1 cellular context compared by ENCODE assay signal in the genomic region with DNA sequence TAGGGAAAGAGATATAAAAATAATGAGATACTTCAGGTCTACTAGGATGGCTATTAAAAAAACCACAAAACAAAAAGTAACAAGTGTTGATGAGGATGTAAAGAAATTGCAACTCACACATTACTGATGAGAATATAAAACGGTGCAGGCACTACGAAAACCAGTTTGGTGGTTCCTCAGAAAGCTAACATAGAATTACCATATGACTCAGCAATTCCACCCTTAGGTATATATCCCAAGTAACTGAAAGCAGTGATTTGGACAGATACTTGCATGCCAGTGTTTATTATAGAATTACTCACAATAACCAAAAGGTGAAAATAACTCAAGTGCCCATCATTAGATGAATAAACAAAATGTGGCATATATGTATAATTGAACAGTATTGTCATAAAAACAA.
TF ChIP-seq lines count a peak whose summit lies in the region.

No MANE protein-coding gene starts in this region.

TF ChIP-seq in GM23338, 12 proteins besides CTCF, POLR2A, EP300 and RAD21 (continued from another document):
- TF ChIP-seq, protein P1, sequence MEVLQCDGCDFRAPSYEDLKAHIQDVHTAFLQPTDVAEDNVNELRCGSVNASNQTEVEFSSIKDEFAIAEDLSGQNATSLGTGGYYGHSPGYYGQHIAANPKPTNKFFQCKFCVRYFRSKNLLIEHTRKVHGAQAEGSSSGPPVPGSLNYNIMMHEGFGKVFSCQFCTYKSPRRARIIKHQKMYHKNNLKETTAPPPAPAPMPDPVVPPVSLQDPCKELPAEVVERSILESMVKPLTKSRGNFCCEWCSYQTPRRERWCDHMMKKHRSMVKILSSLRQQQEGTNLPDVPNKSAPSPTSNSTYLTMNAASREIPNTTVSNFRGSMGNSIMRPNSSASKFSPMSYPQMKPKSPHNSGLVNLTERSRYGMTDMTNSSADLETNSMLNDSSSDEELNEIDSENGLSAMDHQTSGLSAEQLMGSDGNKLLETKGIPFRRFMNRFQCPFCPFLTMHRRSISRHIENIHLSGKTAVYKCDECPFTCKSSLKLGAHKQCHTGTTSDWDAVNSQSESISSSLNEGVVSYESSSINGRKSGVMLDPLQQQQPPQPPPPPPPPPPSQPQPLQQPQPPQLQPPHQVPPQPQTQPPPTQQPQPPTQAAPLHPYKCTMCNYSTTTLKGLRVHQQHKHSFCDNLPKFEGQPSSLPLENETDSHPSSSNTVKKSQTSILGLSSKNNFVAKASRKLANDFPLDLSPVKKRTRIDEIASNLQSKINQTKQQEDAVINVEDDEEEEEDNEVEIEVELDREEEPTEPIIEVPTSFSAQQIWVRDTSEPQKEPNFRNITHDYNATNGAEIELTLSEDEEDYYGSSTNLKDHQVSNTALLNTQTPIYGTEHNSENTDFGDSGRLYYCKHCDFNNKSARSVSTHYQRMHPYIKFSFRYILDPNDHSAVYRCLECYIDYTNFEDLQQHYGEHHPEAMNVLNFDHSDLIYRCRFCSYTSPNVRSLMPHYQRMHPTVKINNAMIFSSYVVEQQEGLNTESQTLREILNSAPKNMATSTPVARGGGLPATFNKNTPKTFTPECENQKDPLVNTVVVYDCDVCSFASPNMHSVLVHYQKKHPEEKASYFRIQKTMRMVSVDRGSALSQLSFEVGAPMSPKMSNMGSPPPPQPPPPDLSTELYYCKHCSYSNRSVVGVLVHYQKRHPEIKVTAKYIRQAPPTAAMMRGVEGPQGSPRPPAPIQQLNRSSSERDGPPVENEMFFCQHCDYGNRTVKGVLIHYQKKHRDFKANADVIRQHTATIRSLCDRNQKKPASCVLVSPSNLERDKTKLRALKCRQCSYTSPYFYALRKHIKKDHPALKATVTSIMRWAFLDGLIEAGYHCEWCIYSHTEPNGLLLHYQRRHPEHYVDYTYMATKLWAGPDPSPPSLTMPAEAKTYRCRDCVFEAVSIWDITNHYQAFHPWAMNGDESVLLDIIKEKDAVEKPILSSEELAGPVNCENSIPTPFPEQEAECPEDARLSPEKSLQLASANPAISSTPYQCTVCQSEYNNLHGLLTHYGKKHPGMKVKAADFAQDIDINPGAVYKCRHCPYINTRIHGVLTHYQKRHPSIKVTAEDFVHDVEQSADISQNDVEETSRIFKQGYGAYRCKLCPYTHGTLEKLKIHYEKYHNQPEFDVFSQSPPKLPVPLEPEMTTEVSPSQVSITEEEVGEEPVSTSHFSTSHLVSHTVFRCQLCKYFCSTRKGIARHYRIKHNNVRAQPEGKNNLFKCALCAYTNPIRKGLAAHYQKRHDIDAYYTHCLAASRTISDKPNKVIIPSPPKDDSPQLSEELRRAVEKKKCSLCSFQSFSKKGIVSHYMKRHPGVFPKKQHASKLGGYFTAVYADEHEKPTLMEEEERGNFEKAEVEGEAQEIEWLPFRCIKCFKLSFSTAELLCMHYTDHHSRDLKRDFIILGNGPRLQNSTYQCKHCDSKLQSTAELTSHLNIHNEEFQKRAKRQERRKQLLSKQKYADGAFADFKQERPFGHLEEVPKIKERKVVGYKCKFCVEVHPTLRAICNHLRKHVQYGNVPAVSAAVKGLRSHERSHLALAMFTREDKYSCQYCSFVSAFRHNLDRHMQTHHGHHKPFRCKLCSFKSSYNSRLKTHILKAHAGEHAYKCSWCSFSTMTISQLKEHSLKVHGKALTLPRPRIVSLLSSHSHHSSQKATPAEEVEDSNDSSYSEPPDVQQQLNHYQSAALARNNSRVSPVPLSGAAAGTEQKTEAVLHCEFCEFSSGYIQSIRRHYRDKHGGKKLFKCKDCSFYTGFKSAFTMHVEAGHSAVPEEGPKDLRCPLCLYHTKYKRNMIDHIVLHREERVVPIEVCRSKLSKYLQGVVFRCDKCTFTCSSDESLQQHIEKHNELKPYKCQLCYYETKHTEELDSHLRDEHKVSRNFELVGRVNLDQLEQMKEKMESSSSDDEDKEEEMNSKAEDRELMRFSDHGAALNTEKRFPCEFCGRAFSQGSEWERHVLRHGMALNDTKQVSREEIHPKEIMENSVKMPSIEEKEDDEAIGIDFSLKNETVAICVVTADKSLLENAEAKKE (CRISPR knock-in tag; IDR thresholded peaks at IDR 0.05) = no peak
